14 cellular contexts compared by ENCODE assay signal in the genomic region with DNA sequence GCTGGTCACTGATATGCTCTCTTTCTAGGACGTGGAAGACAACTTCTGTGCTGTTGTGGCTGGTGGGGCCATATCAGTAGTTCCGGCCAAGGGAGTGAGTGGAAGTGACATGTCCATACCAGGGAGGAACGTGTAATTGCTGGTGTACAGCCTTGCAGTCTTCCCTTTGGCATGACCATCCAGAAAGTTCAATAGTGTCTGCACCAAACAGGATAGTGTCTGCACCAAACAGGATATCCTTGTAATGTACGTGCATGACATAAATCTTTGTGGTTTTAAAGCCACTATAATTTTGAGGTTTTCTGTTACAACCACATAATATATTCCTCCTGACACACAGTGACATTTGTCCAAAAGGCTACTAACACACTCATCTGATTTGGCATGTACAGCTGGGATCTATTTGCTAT. TPM values are rescaled to one million over a fixed set of nuclear protein-coding genes. Genes with fewer than 3 reads are reported as not detected.
DNase-seq lines count a peak whose midpoint lies in the region; ATAC-seq, FAIRE-seq and TF ChIP-seq lines count a peak whose summit lies in the region.
"Had no signal": no experiment of that assay in that cellular context is flagged by ENCODE, and none has a peak within 500 bp of the region (broad histone marks: within the 10 kb centered on the region; RNA-seq: fewer than 3 reads in every experiment).

No MANE protein-coding gene starts in this region.

- no peaks in the 10 kb centered on the region for H3K9me3 ChIP-seq in CD8-positive, alpha-beta memory T cell (ENCODE audit: low read length)
- no peaks in the 10 kb centered on the region for H3K9me3 ChIP-seq in WERI-Rb-1 (ENCODE audit: severe bottlenecking)
- H3K9me3 ChIP-seq: heart right ventricle had no signal

- peak overlapping the region in 1 of 7 donors; percentile 13 for H3K4me3 Mint-ChIP-seq in CD8-positive, alpha-beta memory T cell

- ATAC-seq in GM19397 (IDR thresholded peaks at IDR 0.05; ENCODE audit: unreplicated experiment) (no peak), HG03280 (IDR thresholded peaks at IDR 0.05; ENCODE audit: unreplicated experiment) (no peak)

- no peak overlapping the region for H3K27ac ChIP-seq in CD8-positive, alpha-beta memory T cell (ENCODE audit: low read depth, low read length)
- H3K27ac ChIP-seq in WERI-Rb-1: no peak overlapping the region
- H3K27ac ChIP-seq: heart right ventricle, SK-N-MC had no signal

- no peak for DNase-seq in CD8-positive, alpha-beta memory T cell
- no peak for DNase-seq in GM19239 (ENCODE audit: insufficient read length, low spot score)
- DNase-seq in NOMO-1 treated with DMSO at 0.1 percent for 48 hours (lab: John Stamatoyannopoulos, UW; ENCODE audit: unreplicated experiment): peak; percentile 68
- peak; percentile 41 to 59 for DNase-seq in lung microvascular endothelial cell (ENCODE audit: low read depth in 2 of 2)
- DNase-seq in WERI-Rb-1: no peak
- DNase-seq in DMS79 (lab: John Stamatoyannopoulos, UW): no peak
- DNase-seq: aorta; stimulated activated CD4-positive, alpha-beta T cell treated with anti-CD3 and anti-CD28 coated beads, Interleukin-4, amount 100 ng/mL, for 1 hour had no signal

- H3K9me3 Mint-ChIP-seq in CD8-positive, alpha-beta memory T cell: no peaks in the 10 kb centered on the region

- H3K36me3 Mint-ChIP-seq in CD8-positive, alpha-beta memory T cell: peaks cover 0 to 42% (median 6%) of the 10 kb centered on the region in 3 donors

- H3K27me3 Mint-ChIP-seq in CD8-positive, alpha-beta memory T cell: no peaks in the 10 kb centered on the region
- H3K27me3 Mint-ChIP-seq: progenitor cell of endocrine pancreas had no signal

- peaks cover 12 to 23% (median 15%) of the 10 kb centered on the region in 3 donors for H3K4me1 Mint-ChIP-seq in CD8-positive, alpha-beta memory T cell

- H3K4me3 ChIP-seq in CD8-positive, alpha-beta memory T cell (ENCODE audit: low read length): no peak overlapping the region
- no peak overlapping the region for H3K4me3 ChIP-seq in WERI-Rb-1 (ENCODE audit: low read depth, low read length)
- H3K4me3 ChIP-seq: heart right ventricle, SK-N-MC had no signal

- TF ChIP-seq CTCF in WERI-Rb-1 (IDR thresholded peaks at IDR 0.05; ENCODE audit: low read depth, low read length): no peak

- H3K27me3 ChIP-seq in CD8-positive, alpha-beta memory T cell (ENCODE audit: insufficient read depth, low read length, poor library complexity, severe bottlenecking): no peaks in the 10 kb centered on the region
- no peaks in the 10 kb centered on the region for H3K27me3 ChIP-seq in WERI-Rb-1 (ENCODE audit: insufficient read depth, low read depth, severe bottlenecking)
- H3K27me3 ChIP-seq: heart right ventricle had no signal

- POLR2A ChIA-PET in CD8-positive, alpha-beta memory T cell (lab: Charles Lee): interaction anchor here (0.6 to 1.0 kb wide), 2 partner anchors 51 to 120 kb away, joined by 7 to 16 read pairs; no protein-coding TSS in a partner anchor

- peaks cover 18% of the 10 kb centered on the region for H3K36me3 ChIP-seq in CD8-positive, alpha-beta memory T cell (ENCODE audit: insufficient read depth, low read length)
- H3K36me3 ChIP-seq in WERI-Rb-1: peaks cover 37% of the 10 kb centered on the region

- H3K27ac Mint-ChIP-seq in CD8-positive, alpha-beta memory T cell: peak overlapping the region; percentile 5 to 89 (median 68)
- H3K27ac Mint-ChIP-seq: progenitor cell of endocrine pancreas had no signal

- FAIRE-seq in GM19239 (lab: Jason Lieb, UNC): peak; percentile 51

- H3K4me1 ChIP-seq in CD8-positive, alpha-beta memory T cell (ENCODE audit: insufficient read depth, low read length): peaks cover 7% of the 10 kb centered on the region

- CTCF ChIA-PET in CD8-positive, alpha-beta memory T cell (lab: Charles Lee): interaction anchor here (0.7 to 3.1 kb wide), 27 partner anchors 10 to 1234 kb away, joined by 3 to 72 read pairs (median 4); no protein-coding TSS in a partner anchor

RNA-seq across cellular contexts. Expression of a gene that starts 52.9 kb away (rescaled TPM):
- 10 to 100 TPM; 80.0 to 85.0 TPM for total RNA-seq in CD8-positive, alpha-beta memory T cell
- polyA plus RNA-seq in CD8-positive, alpha-beta memory T cell: 12.9 TPM
- 41.2 and 45.8 TPM in 2 replicates for total RNA-seq in lung microvascular endothelial cell

RNA-seq across cellular contexts. Expression of a gene that starts 56.7 kb away (rescaled TPM):
- total RNA-seq in CD8-positive, alpha-beta memory T cell: under 1 TPM in 1 of 2 experiments, not detected in 1; 0.18 TPM
- polyA plus RNA-seq in CD8-positive, alpha-beta memory T cell: not detected
- total RNA-seq in lung microvascular endothelial cell: 0.87 and 1.2 TPM in 2 replicates
- total RNA-seq: HT-29 had no signal

Comparison
In these comparisons a context has a peak if more than half of its experiments do, and no peak if none do; other contexts are left out.
1. DNase-seq: peak in NOMO-1 treated with DMSO at 0.1 percent for 48 hours (single experiment) and lung microvascular endothelial cell (2 of 2); none in CD8-positive, alpha-beta memory T cell (0 of 5), GM19239 (single experiment), WERI-Rb-1 (single experiment) and DMS79 (single experiment).